ENCODE assay signal across 8 cellular contexts in genomic region chr6:137866914-137867684, GRCh38. TPM values are rescaled to one million over a fixed set of nuclear protein-coding genes. Genes with fewer than 3 reads are reported as not detected.
DNase-seq lines count a peak whose midpoint lies in the region; ATAC-seq lines count a peak whose summit lies in the region.

TNFAIP3 (plus strand) TSS chr6:137867259; CDS start chr6:137871228, 3,969 bp downstream.

- POLR2A ChIA-PET in CD8-positive, alpha-beta memory T cell (lab: Charles Lee), result interaction anchor here (0.5 to 4.7 kb wide), 15 partner anchors 9 to 1578 kb away, joined by 3 to 25 read pairs (median 5); partner anchors contain the start of gene BCLAF1
- POLR2A ChIA-PET in activated CD8-positive, alpha-beta T cell treated with anti-CD3 and anti-CD28 coated beads, Interleukin-2, amount 10 ng/mL, durations not matched to agents 7 days and 5 days (lab: Charles Lee), result interaction anchor here (0.6 to 5.5 kb wide), 39 partner anchors 8 to 209 kb away, joined by 3 to 69 read pairs (median 4); no protein-coding TSS in a partner anchor

- peaks cover 0 to 2% (median 0%) of the 10 kb centered on the region in 5 donors for H3K9me3 Mint-ChIP-seq in CD8-positive, alpha-beta memory T cell
- H3K9me3 Mint-ChIP-seq in activated CD8-positive, alpha-beta T cell treated with anti-CD3 and anti-CD28 coated beads, Interleukin-2, amount 10 ng/mL, durations not matched to agents 7 days and 5 days (ENCODE audit: insufficient read depth), result no peaks in the 10 kb centered on the region
- H3K9me3 Mint-ChIP-seq in memory B cell, result no peaks in the 10 kb centered on the region

- ATAC-seq in GM19397 (IDR thresholded peaks at IDR 0.05; ENCODE audit: unreplicated experiment) (peak; percentile 73), HG03565 (IDR thresholded peaks at IDR 0.05; ENCODE audit: unreplicated experiment) (peak; percentile 72), memory B cell (ENCODE audit: low read depth) (peak; percentile 75)
- peak; percentile 82 for ATAC-seq in activated CD8-positive, alpha-beta T cell treated with anti-CD3 and anti-CD28 coated beads, Interleukin-2, amount 10 ng/mL, durations not matched to agents 7 days and 5 days

- no peaks in the 10 kb centered on the region for H3K9me3 ChIP-seq in CD8-positive, alpha-beta memory T cell (ENCODE audit: low read length)

- H3K27ac Mint-ChIP-seq in CD8-positive, alpha-beta memory T cell, result peak within 1 kb of the TSS; percentile 86 to 99 (median 98)
- H3K27ac Mint-ChIP-seq in activated CD8-positive, alpha-beta T cell treated with anti-CD3 and anti-CD28 coated beads, Interleukin-2, amount 10 ng/mL, durations not matched to agents 7 days and 5 days, result peak within 1 kb of the TSS; percentile 92
- H3K27ac Mint-ChIP-seq in memory B cell, result peak within 1 kb of the TSS; percentile 97

- H3K4me3 ChIP-seq in CD8-positive, alpha-beta memory T cell (ENCODE audit: low read length), result peak within 1 kb of the TSS; percentile 98

- CTCF ChIA-PET in CD8-positive, alpha-beta memory T cell (lab: Charles Lee), result interaction anchor here (0.6 to 7.3 kb wide), 40 partner anchors 8 to 241 kb away, joined by 3 to 85 read pairs (median 6); no protein-coding TSS in a partner anchor
- CTCF ChIA-PET in activated CD8-positive, alpha-beta T cell treated with anti-CD3 and anti-CD28 coated beads, Interleukin-2, amount 10 ng/mL, durations not matched to agents 7 days and 5 days (lab: Charles Lee), result interaction anchor here (0.6 to 18.3 kb wide), 40 partner anchors 9 to 208 kb away, joined by 3 to 555 read pairs (median 6); no protein-coding TSS in a partner anchor

- H3K4me1 Mint-ChIP-seq in CD8-positive, alpha-beta memory T cell, result peaks cover 37 to 60% (median 51%) of the 10 kb centered on the region in 3 donors
- H3K4me1 Mint-ChIP-seq in activated CD8-positive, alpha-beta T cell treated with anti-CD3 and anti-CD28 coated beads, Interleukin-2, amount 10 ng/mL, durations not matched to agents 7 days and 5 days (ENCODE audit: low read depth), result peaks cover 59% of the 10 kb centered on the region
- H3K4me1 Mint-ChIP-seq in memory B cell, result peaks cover 34% of the 10 kb centered on the region

- peaks cover 5% of the 10 kb centered on the region for H3K36me3 ChIP-seq in CD8-positive, alpha-beta memory T cell (ENCODE audit: insufficient read depth, low read length)

- peaks cover 19 to 58% (median 21%) of the 10 kb centered on the region in 3 donors for H3K36me3 Mint-ChIP-seq in CD8-positive, alpha-beta memory T cell
- peaks cover 32% of the 10 kb centered on the region for H3K36me3 Mint-ChIP-seq in activated CD8-positive, alpha-beta T cell treated with anti-CD3 and anti-CD28 coated beads, Interleukin-2, amount 10 ng/mL, durations not matched to agents 7 days and 5 days (ENCODE audit: low read depth)
- H3K36me3 Mint-ChIP-seq in memory B cell, result peaks cover 1% of the 10 kb centered on the region

- peak; percentile 92 to 97 (median 95) for DNase-seq in CD8-positive, alpha-beta memory T cell
- peak; percentile 39 for DNase-seq in NCI-H82 treated with DMSO at 0.1 percent for 48 hours (lab: John Stamatoyannopoulos, UW; ENCODE audit: unreplicated experiment)
- peak; percentile 94 for DNase-seq in activated CD8-positive, alpha-beta T cell treated with anti-CD3 and anti-CD28 coated beads, Interleukin-2, amount 10 ng/mL, durations not matched to agents 7 days and 5 days
- DNase-seq in effector CD4-positive, alpha-beta T cell, result peak; percentile 94
- DNase-seq in memory B cell (ENCODE audit: low spot score in 2 of 2), result peak; percentile 96 to 97
- peak; percentile 90 for DNase-seq in stimulated activated CD8-positive, alpha-beta memory T cell treated with anti-CD3 and anti-CD28 coated beads, Interleukin-12 subunit alpha, Interleukin-12 subunit beta, amount 100 ng/mL, for 1 hour (ENCODE audit: low read depth)

- peaks cover 0 to 7% of the 10 kb centered on the region in 2 donors for H3K27me3 Mint-ChIP-seq in CD8-positive, alpha-beta memory T cell
- no peaks in the 10 kb centered on the region for H3K27me3 Mint-ChIP-seq in activated CD8-positive, alpha-beta T cell treated with anti-CD3 and anti-CD28 coated beads, Interleukin-2, amount 10 ng/mL, durations not matched to agents 7 days and 5 days (ENCODE audit: low read depth)
- H3K27me3 Mint-ChIP-seq in memory B cell, result no peaks in the 10 kb centered on the region

- peak within 1 kb of the TSS; percentile 97 for H3K27ac ChIP-seq in CD8-positive, alpha-beta memory T cell (ENCODE audit: low read depth, low read length)

- peaks cover 46% of the 10 kb centered on the region for H3K4me1 ChIP-seq in CD8-positive, alpha-beta memory T cell (ENCODE audit: insufficient read depth, low read length)

- peak within 1 kb of the TSS; percentile 93 to 99 (median 94) for H3K4me3 Mint-ChIP-seq in CD8-positive, alpha-beta memory T cell
- H3K4me3 Mint-ChIP-seq in activated CD8-positive, alpha-beta T cell treated with anti-CD3 and anti-CD28 coated beads, Interleukin-2, amount 10 ng/mL, durations not matched to agents 7 days and 5 days, result peak within 1 kb of the TSS; percentile 94
- peak within 1 kb of the TSS; percentile 89 for H3K4me3 Mint-ChIP-seq in memory B cell

- H3K27me3 ChIP-seq in CD8-positive, alpha-beta memory T cell (ENCODE audit: insufficient read depth, low read length, poor library complexity, severe bottlenecking), result no peaks in the 10 kb centered on the region

RNA-seq across cellular contexts. Expression of gene TNFAIP3, which starts in this region (rescaled TPM):
- 100 to 1,000 TPM; 267 to 298 TPM for total RNA-seq in CD8-positive, alpha-beta memory T cell
- 127 TPM for polyA plus RNA-seq in CD8-positive, alpha-beta memory T cell
- total RNA-seq in activated CD8-positive, alpha-beta T cell treated with anti-CD3 and anti-CD28 coated beads, Interleukin-2, amount 10 ng/mL, durations not matched to agents 7 days and 5 days, result 10 to 100 TPM; 29.6 to 34.5 TPM

Comparison
In these comparisons a context has a peak if more than half of its experiments do, and no peak if none do; other contexts are left out.
1. Peak in every context shown above with its lines: DNase-seq, ATAC-seq, H3K4me3 ChIP-seq and H3K27ac ChIP-seq.
2. RNA of gene TNFAIP3 (total RNA-seq): 267 to 298 TPM in CD8-positive, alpha-beta memory T cell; 29.6 to 34.5 TPM in activated CD8-positive, alpha-beta T cell treated with anti-CD3 and anti-CD28 coated beads, Interleukin-2, amount 10 ng/mL, durations not matched to agents 7 days and 5 days; every median in the first group is over 4 times any median in the second.
3. DNase-seq: peak in every context shown above with its lines; median percentile 96 in memory B cell; 95 in CD8-positive, alpha-beta memory T cell; 94 in activated CD8-positive, alpha-beta T cell treated with anti-CD3 and anti-CD28 coated beads, Interleukin-2, amount 10 ng/mL, durations not matched to agents 7 days and 5 days; 94 in effector CD4-positive, alpha-beta T cell; 90 in stimulated activated CD8-positive, alpha-beta memory T cell treated with anti-CD3 and anti-CD28 coated beads, Interleukin-12 subunit alpha, Interleukin-12 subunit beta, amount 100 ng/mL, for 1 hour; 39 in NCI-H82 treated with DMSO at 0.1 percent for 48 hours.